ENCODE assay signal across 8 cellular contexts in genomic region chr11:62555464-62556092, GRCh38. TPM values are rescaled to one million over a fixed set of nuclear protein-coding genes. Genes with fewer than 3 reads are reported as not detected.
DNase-seq lines count a peak whose midpoint lies in the region; ATAC-seq and TF ChIP-seq lines count a peak whose summit lies in the region.

No MANE protein-coding gene starts in this region.

- no peak overlapping the region for H3K4me3 ChIP-seq in RWPE2 (ENCODE audit: severe bottlenecking)
- peak overlapping the region; percentile 1 for H3K4me3 ChIP-seq in astrocyte of the cerebellum (ENCODE audit: low read depth, low read length)
- no peak overlapping the region for H3K4me3 ChIP-seq in testis

- peaks cover 72% of the 10 kb centered on the region for H3K4me1 ChIP-seq in RWPE2 (ENCODE audit: insufficient read depth, poor library complexity, severe bottlenecking)
- peaks cover 56% of the 10 kb centered on the region for H3K4me1 ChIP-seq in testis

- TF ChIP-seq CTCF in GM13976 (IDR thresholded peaks at IDR 0.05; ENCODE audit: borderline replicate concordance, control extremely low read depth, extremely low read depth, insufficient read depth, missing control alignments), result no peak
- no peak for TF ChIP-seq CTCF in RWPE2 (IDR thresholded peaks at IDR 0.05; ENCODE audit: poor library complexity, severe bottlenecking)
- no peak for TF ChIP-seq CTCF in astrocyte of the cerebellum (IDR thresholded peaks at IDR 0.05; ENCODE audit: low read depth, low read length, missing control alignments)
- TF ChIP-seq CTCF in testis (IDR thresholded peaks at IDR 0.05), result no peak

- CTCF ChIA-PET in HEK293T (lab: Yijun Ruan, JAX), result interaction anchor here (0.6 to 0.9 kb wide), 2 partner anchors 13 to 131 kb away, joined by 4 read pairs; no protein-coding TSS in a partner anchor

- intact Hi-C loops in left colon (cut with DNase I, micrococcal nuclease), result loop anchor here in 1 of 2 donors (10.0 kb wide), 1 partner anchor 161 kb away; no protein-coding TSS in a partner anchor
- intact Hi-C loops in testis (cut with DNase I; ENCODE audit: low total_unique reads), result no loop called here

- POLR2A ChIA-PET in HEK293T (lab: Yijun Ruan, JAX), result interaction anchor here (0.7 to 1.3 kb wide), 5 partner anchors 9 to 126 kb away, joined by 3 to 5 read pairs (median 3); partner anchors contain the start of genes AHNAK and EEF1G

- TF ChIP-seq POLR2A in testis (IDR thresholded peaks at IDR 0.05), result no peak

- peak; percentile 73 for DNase-seq in GM13976 (ENCODE audit: low spot score)
- DNase-seq in RWPE2 (ENCODE audit: low spot score), result no peak
- no peak for DNase-seq in astrocyte of the cerebellum (ENCODE audit: low read depth)
- peak; percentile 45 to 64 for DNase-seq in left colon
- no peak for DNase-seq in testis
- no peak for DNase-seq in putamen (ENCODE audit: low spot score)
- no peak for DNase-seq in HEK293T (ENCODE audit: extremely low spot score)

- in situ Hi-C loops in GM13976 (cut with MboI; ENCODE audit: low sequenced_read_pairs, unreplicated experiment) (no loop called here), astrocyte of the cerebellum (cut with HindIII; ENCODE audit: low sequenced_read_pairs) (no loop called here)

- peaks cover 26% of the 10 kb centered on the region for H3K36me3 ChIP-seq in RWPE2 (ENCODE audit: low read depth)
- H3K36me3 ChIP-seq in testis (ENCODE audit: low read depth, missing control alignments), result no peaks in the 10 kb centered on the region

- H3K27ac ChIP-seq in RWPE2 (ENCODE audit: poor library complexity, severe bottlenecking), result peak overlapping the region; percentile 100
- peak overlapping the region; percentile 29 to 47 for H3K27ac ChIP-seq in testis

- 34 to 45% methylated on average over 4 of the region's 4 CpGs for WGBS in testis, 2 donors

- no peaks in the 10 kb centered on the region for H3K9me3 ChIP-seq in RWPE2 (ENCODE audit: severe bottlenecking)
- no peaks in the 10 kb centered on the region for H3K9me3 ChIP-seq in testis

- H3K27me3 ChIP-seq in RWPE2 (ENCODE audit: insufficient read depth, poor library complexity, severe bottlenecking), result no peaks in the 10 kb centered on the region
- no peaks in the 10 kb centered on the region for H3K27me3 ChIP-seq in testis

- ATAC-seq in HG02763 (IDR thresholded peaks at IDR 0.05; ENCODE audit: unreplicated experiment), result peak; percentile 29
- ATAC-seq in RWPE2 (ENCODE audit: low read depth), result no peak
- ATAC-seq in left colon, result no peak

TF ChIP-seq in HEK293T, 16 proteins besides CTCF, POLR2A, EP300 and RAD21:
- TF ChIP-seq NFRKB (IDR thresholded peaks at IDR 0.05) (no peak), FOXM1 (IDR thresholded peaks at IDR 0.05; ENCODE audit: borderline replicate concordance) (no peak), BHLHE40 (IDR thresholded peaks at IDR 0.05; ENCODE audit: borderline replicate concordance) (no peak), ZNF384 (IDR thresholded peaks at IDR 0.05) (no peak), HDGF (IDR thresholded peaks at IDR 0.05; ENCODE audit: borderline replicate concordance) (no peak), FOXA1 (IDR thresholded peaks at IDR 0.05) (no peak), FOXK2 (IDR thresholded peaks at IDR 0.05) (no peak), ELF4 (IDR thresholded peaks at IDR 0.05) (no peak), PKNOX1 (IDR thresholded peaks at IDR 0.05) (no peak), L3MBTL2 (conservative IDR thresholded peaks at IDR 0.05) (no peak), SP1 (IDR thresholded peaks at IDR 0.05) (no peak)

RNA-seq across cellular contexts. Expression of gene AHNAK, which starts 9.0 kb away (rescaled TPM):
- total RNA-seq in left colon (100 to 1,000 TPM; 629 to 631 TPM), testis (100 to 1,000 TPM; 137 to 148 TPM)
- polyA plus RNA-seq in testis (ENCODE audit: insufficient read depth, low read depth, low replicate concordance), result 95.8 TPM

RNA-seq across cellular contexts. Expression of gene EEF1G, which starts 18.1 kb away (rescaled TPM):
- total RNA-seq in left colon (1,000 to 10,000 TPM; 1,192 to 1,207 TPM), testis (100 to 1,000 TPM; 607 to 868 TPM)
- polyA plus RNA-seq in testis (ENCODE audit: insufficient read depth, low read depth, low replicate concordance), result 1,165 TPM

RNA-seq across cellular contexts. Expression of gene TUT1, which starts 35.7 kb away (rescaled TPM):
- total RNA-seq in left colon (10 to 100 TPM; 14.0 to 14.7 TPM), testis (10 to 100 TPM; 24.3 to 30.0 TPM)
- polyA plus RNA-seq in testis (ENCODE audit: insufficient read depth, low read depth, low replicate concordance), result 25.0 TPM

RNA-seq across cellular contexts. Expression of gene MTA2, which starts 46.1 kb away (rescaled TPM):
- total RNA-seq in left colon (10 to 100 TPM; 84.5 to 96.6 TPM), testis (100 to 1,000 TPM in 1 of 2 donors, 10 to 100 TPM in 1; 97.2 to 115 TPM)
- polyA plus RNA-seq in testis (ENCODE audit: insufficient read depth, low read depth, low replicate concordance), result 87.6 TPM

RNA-seq across cellular contexts. Expression of gene EML3, which starts 57.0 kb away (rescaled TPM):
- total RNA-seq in left colon, result 10 to 100 TPM; 45.4 to 57.9 TPM
- 10 to 100 TPM; 39.3 to 57.8 TPM for total RNA-seq in testis
- 29.3 TPM for polyA plus RNA-seq in testis (ENCODE audit: insufficient read depth, low read depth, low replicate concordance)

Comparison
In these comparisons a context has a peak if more than half of its experiments do, and no peak if none do; other contexts are left out.
1. DNase-seq: peak in GM13976 (single experiment) and left colon (2 of 2); none in RWPE2 (single experiment), astrocyte of the cerebellum (single experiment), testis (single experiment), putamen (single experiment) and HEK293T (single experiment).
2. RNA of gene AHNAK, which starts 9.0 kb away (total RNA-seq): 629 to 631 TPM in left colon; 137 to 148 TPM in testis; every median in the first group is over 4 times any median in the second.